In the genomic region with DNA sequence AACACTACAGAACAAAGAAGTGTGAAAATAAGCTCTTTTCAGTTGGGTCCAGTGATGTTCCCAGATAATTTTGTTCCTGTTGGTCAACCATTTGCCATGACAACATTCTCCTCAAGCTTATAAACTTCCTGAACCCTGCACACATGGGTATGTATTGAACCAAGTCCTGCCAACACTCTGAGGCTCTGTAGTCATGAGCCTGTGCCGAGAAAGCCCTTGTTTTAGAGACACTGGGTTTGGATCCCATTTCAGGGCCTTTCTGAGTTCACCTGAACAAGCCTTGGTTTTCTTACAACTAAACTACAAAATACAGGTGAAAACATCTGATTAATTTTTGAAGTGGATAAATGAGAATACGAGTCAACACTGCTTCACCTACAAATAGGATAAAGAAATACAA, we compare ENCODE assay signal across 19 cellular contexts. TPM values are rescaled to one million over a fixed set of nuclear protein-coding genes. Genes with fewer than 3 reads are reported as not detected.
DNase-seq lines count a peak whose midpoint lies in the region; ATAC-seq and TF ChIP-seq lines count a peak whose summit lies in the region.
"Had no signal": no experiment of that assay in that cellular context is flagged by ENCODE, and none has a peak within 500 bp of the region (broad histone marks: within the 10 kb centered on the region; RNA-seq: fewer than 3 reads in every experiment).

No MANE protein-coding gene starts in this region.

- intact Hi-C loops in posterior cingulate gyrus (cut with DNase I): no loop called here

- ATAC-seq in DND-41 (ENCODE audit: insufficient read depth, low read depth): peak; percentile 23; the same call in 1 of the 3 replicates
- no peak for ATAC-seq in T-helper 17 cell
- ATAC-seq in stimulated activated effector memory CD8-positive, alpha-beta T cell treated with anti-CD3 and anti-CD28 coated beads, Interleukin-12 subunit alpha, Interleukin-12 subunit beta, amount 100 ng/mL, for 72 hours: no peak
- ATAC-seq: GM12878, HCT116 had no signal

- peaks cover 2% of the 10 kb centered on the region for H3K36me3 Mint-ChIP-seq in activated naive CD4-positive, alpha-beta T cell treated with anti-CD3 and anti-CD28 coated beads, Interleukin-2, amount 50 U/mL, for 24 hours
- no peaks in the 10 kb centered on the region for H3K36me3 Mint-ChIP-seq in T-helper 17 cell (ENCODE audit: low read depth)
- H3K36me3 Mint-ChIP-seq in stimulated activated effector memory CD8-positive, alpha-beta T cell treated with anti-CD3 and anti-CD28 coated beads, Interleukin-12 subunit alpha, Interleukin-12 subunit beta, amount 100 ng/mL, for 72 hours: no peaks in the 10 kb centered on the region

- H4K20me1 ChIP-seq in DND-41 (ENCODE audit: insufficient read depth, low read length): no peaks in the 10 kb centered on the region

- peaks cover 34% of the 10 kb centered on the region for H3K4me1 ChIP-seq in DND-41 (ENCODE audit: insufficient read depth, low read length)

- H3K4me1 Mint-ChIP-seq in activated naive CD4-positive, alpha-beta T cell treated with anti-CD3 and anti-CD28 coated beads, Interleukin-2, amount 50 U/mL, for 24 hours: peaks cover 54% of the 10 kb centered on the region
- H3K4me1 Mint-ChIP-seq in T-helper 17 cell: peaks cover 15% of the 10 kb centered on the region
- H3K4me1 Mint-ChIP-seq in stimulated activated effector memory CD8-positive, alpha-beta T cell treated with anti-CD3 and anti-CD28 coated beads, Interleukin-12 subunit alpha, Interleukin-12 subunit beta, amount 100 ng/mL, for 72 hours: no peaks in the 10 kb centered on the region

- no peak for TF ChIP-seq CTCF in DND-41 (IDR thresholded peaks at IDR 0.05; ENCODE audit: borderline replicate concordance, extremely low read depth, low read length, poor library complexity, severe bottlenecking)

- no peak for DNase-seq in activated naive CD4-positive, alpha-beta T cell treated with Interleukin-2 at 50 U/mL for 16 hours
- DNase-seq in DND-41 (no peak), T-helper 17 cell (no peak), HT-29 (ENCODE audit: low spot score) (no peak), posterior cingulate gyrus (no peak)
- no peak for DNase-seq in stimulated activated effector memory CD8-positive, alpha-beta T cell treated with anti-CD3 and anti-CD28 coated beads, Interleukin-12 subunit alpha, Interleukin-12 subunit beta, amount 100 ng/mL, for 72 hours (ENCODE audit: low spot score in 2 of 2)
- DNase-seq: ACHN, AML-193, Calu3, EL, Kasumi-1, MG63, NCI-H1048, NCI-H1436, NCI-H2029, NCI-H526 had no signal

- no peaks in the 10 kb centered on the region for H3K79me2 ChIP-seq in DND-41 (ENCODE audit: insufficient read depth, low read length)

- H2AFZ ChIP-seq in DND-41 (ENCODE audit: low read depth, low read length): peak overlapping the region; percentile 69

- H3K9me3 Mint-ChIP-seq in activated naive CD4-positive, alpha-beta T cell treated with anti-CD3 and anti-CD28 coated beads, Interleukin-2, amount 50 U/mL, for 24 hours: peaks cover 5% of the 10 kb centered on the region
- no peaks in the 10 kb centered on the region for H3K9me3 Mint-ChIP-seq in stimulated activated effector memory CD8-positive, alpha-beta T cell treated with anti-CD3 and anti-CD28 coated beads, Interleukin-12 subunit alpha, Interleukin-12 subunit beta, amount 100 ng/mL, for 72 hours

- H3K4me2 ChIP-seq in DND-41 (ENCODE audit: insufficient read depth, low read length): peak overlapping the region; percentile 58

- no peaks in the 10 kb centered on the region for H3K27me3 Mint-ChIP-seq in activated naive CD4-positive, alpha-beta T cell treated with anti-CD3 and anti-CD28 coated beads, Interleukin-2, amount 50 U/mL, for 24 hours
- peaks cover 15% of the 10 kb centered on the region for H3K27me3 Mint-ChIP-seq in T-helper 17 cell

- peak overlapping the region; percentile 49 for H3K4me3 Mint-ChIP-seq in activated naive CD4-positive, alpha-beta T cell treated with anti-CD3 and anti-CD28 coated beads, Interleukin-2, amount 50 U/mL, for 24 hours
- H3K4me3 Mint-ChIP-seq in T-helper 17 cell: no peak overlapping the region
- H3K4me3 Mint-ChIP-seq in stimulated activated effector memory CD8-positive, alpha-beta T cell treated with anti-CD3 and anti-CD28 coated beads, Interleukin-12 subunit alpha, Interleukin-12 subunit beta, amount 100 ng/mL, for 72 hours: no peak overlapping the region

- no peaks in the 10 kb centered on the region for H3K27me3 ChIP-seq in DND-41 (ENCODE audit: insufficient read depth, low read length, poor library complexity)
- H3K27me3 ChIP-seq: MG63 had no signal

- H3K9ac ChIP-seq in DND-41 (ENCODE audit: low read depth, low read length): peak overlapping the region; percentile 24; the same call in 1 of the 2 replicates

- H3K9me3 ChIP-seq in DND-41 (ENCODE audit: insufficient read depth, low read length, severe bottlenecking) (no peaks in the 10 kb centered on the region), T-helper 17 cell (ENCODE audit: control insufficient read depth, low read length, poor library complexity, severe bottlenecking) (no peaks in the 10 kb centered on the region)
- H3K9me3 ChIP-seq: MG63 had no signal

- no peak overlapping the region for H3K4me3 ChIP-seq in DND-41 (ENCODE audit: low read depth in 1 of 2, low read length in 2 of 2)
- H3K4me3 ChIP-seq: GM12878, MG63 had no signal

- peak overlapping the region; percentile 87 for H3K27ac ChIP-seq in DND-41 (ENCODE audit: low read length)

- H3K36me3 ChIP-seq in DND-41 (ENCODE audit: insufficient read depth, low read length): no peaks in the 10 kb centered on the region
- H3K36me3 ChIP-seq: MG63 had no signal

- H3K27ac Mint-ChIP-seq in activated naive CD4-positive, alpha-beta T cell treated with anti-CD3 and anti-CD28 coated beads, Interleukin-2, amount 50 U/mL, for 24 hours: peak overlapping the region; percentile 97
- peak overlapping the region; percentile 62 for H3K27ac Mint-ChIP-seq in T-helper 17 cell
- H3K27ac Mint-ChIP-seq in stimulated activated effector memory CD8-positive, alpha-beta T cell treated with anti-CD3 and anti-CD28 coated beads, Interleukin-12 subunit alpha, Interleukin-12 subunit beta, amount 100 ng/mL, for 72 hours: no peak overlapping the region

RNA-seq across cellular contexts. Expression of a gene that starts 38.5 kb away (rescaled TPM):
- total RNA-seq in T-helper 17 cell: not detected
- not detected in 2 replicates for total RNA-seq in HT-29 (2014; rRNA removed; shearing (Covaris generic))
- total RNA-seq: Calu3, GM12878 had no signal
